1 cellular context compared by ENCODE assay signal in the genomic region with DNA sequence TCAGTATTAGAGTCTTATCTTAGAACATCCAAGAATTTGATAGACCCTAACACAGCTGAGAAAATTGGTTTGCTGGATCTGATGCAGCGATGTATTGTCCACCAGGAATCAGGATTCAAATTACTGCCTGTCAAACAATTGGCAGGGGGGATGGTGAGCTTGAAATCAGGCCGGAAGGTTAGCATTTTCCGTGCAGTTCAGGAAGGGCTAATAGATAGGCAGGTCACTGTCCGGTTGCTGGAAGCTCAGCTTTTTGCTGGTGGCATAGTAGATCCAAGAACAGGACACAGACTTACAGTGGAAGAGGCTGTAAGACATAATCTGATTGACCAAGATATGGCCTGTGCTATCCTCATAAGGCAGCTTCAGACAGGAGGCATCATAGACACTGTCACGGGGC.
TF ChIP-seq lines count a peak whose summit lies in the region.

No MANE protein-coding gene starts in this region.

TF ChIP-seq in HepG2, 621 proteins besides CTCF, POLR2A, EP300 and RAD21 (continued from another document):
- TF ChIP-seq, protein P1, sequence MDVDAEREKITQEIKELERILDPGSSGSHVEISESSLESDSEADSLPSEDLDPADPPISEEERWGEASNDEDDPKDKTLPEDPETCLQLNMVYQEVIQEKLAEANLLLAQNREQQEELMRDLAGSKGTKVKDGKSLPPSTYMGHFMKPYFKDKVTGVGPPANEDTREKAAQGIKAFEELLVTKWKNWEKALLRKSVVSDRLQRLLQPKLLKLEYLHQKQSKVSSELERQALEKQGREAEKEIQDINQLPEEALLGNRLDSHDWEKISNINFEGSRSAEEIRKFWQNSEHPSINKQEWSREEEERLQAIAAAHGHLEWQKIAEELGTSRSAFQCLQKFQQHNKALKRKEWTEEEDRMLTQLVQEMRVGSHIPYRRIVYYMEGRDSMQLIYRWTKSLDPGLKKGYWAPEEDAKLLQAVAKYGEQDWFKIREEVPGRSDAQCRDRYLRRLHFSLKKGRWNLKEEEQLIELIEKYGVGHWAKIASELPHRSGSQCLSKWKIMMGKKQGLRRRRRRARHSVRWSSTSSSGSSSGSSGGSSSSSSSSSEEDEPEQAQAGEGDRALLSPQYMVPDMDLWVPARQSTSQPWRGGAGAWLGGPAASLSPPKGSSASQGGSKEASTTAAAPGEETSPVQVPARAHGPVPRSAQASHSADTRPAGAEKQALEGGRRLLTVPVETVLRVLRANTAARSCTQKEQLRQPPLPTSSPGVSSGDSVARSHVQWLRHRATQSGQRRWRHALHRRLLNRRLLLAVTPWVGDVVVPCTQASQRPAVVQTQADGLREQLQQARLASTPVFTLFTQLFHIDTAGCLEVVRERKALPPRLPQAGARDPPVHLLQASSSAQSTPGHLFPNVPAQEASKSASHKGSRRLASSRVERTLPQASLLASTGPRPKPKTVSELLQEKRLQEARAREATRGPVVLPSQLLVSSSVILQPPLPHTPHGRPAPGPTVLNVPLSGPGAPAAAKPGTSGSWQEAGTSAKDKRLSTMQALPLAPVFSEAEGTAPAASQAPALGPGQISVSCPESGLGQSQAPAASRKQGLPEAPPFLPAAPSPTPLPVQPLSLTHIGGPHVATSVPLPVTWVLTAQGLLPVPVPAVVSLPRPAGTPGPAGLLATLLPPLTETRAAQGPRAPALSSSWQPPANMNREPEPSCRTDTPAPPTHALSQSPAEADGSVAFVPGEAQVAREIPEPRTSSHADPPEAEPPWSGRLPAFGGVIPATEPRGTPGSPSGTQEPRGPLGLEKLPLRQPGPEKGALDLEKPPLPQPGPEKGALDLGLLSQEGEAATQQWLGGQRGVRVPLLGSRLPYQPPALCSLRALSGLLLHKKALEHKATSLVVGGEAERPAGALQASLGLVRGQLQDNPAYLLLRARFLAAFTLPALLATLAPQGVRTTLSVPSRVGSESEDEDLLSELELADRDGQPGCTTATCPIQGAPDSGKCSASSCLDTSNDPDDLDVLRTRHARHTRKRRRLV (CRISPR knock-in tag; IDR thresholded peaks at IDR 0.05): no peak
- TF ChIP-seq SALL2 (CRISPR knock-in tag; IDR thresholded peaks at IDR 0.05) (no peak), ZNF225 (CRISPR knock-in tag; IDR thresholded peaks at IDR 0.05) (no peak), NCOA1 (CRISPR knock-in tag; IDR thresholded peaks at IDR 0.05) (no peak), ZEB1 (IDR thresholded peaks at IDR 0.05; ENCODE audit: insufficient replicate concordance, low read depth) (no peak), MED13 (CRISPR knock-in tag; IDR thresholded peaks at IDR 0.05) (no peak), AGO2 (optimal IDR thresholded peaks at IDR 0.05; ENCODE audit: low read depth, low read length) (no peak), SPEN (CRISPR knock-in tag; IDR thresholded peaks at IDR 0.05; ENCODE audit: low read depth) (no peak), CREM (IDR thresholded peaks at IDR 0.05) (no peak), CREM (CRISPR knock-in tag; IDR thresholded peaks at IDR 0.05) (no peak), ZNF713 (CRISPR knock-in tag; IDR thresholded peaks at IDR 0.05) (no peak)
- TF ChIP-seq, protein P2, sequence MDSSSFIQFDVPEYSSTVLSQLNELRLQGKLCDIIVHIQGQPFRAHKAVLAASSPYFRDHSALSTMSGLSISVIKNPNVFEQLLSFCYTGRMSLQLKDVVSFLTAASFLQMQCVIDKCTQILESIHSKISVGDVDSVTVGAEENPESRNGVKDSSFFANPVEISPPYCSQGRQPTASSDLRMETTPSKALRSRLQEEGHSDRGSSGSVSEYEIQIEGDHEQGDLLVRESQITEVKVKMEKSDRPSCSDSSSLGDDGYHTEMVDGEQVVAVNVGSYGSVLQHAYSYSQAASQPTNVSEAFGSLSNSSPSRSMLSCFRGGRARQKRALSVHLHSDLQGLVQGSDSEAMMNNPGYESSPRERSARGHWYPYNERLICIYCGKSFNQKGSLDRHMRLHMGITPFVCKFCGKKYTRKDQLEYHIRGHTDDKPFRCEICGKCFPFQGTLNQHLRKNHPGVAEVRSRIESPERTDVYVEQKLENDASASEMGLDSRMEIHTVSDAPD (CRISPR knock-in tag; IDR thresholded peaks at IDR 0.05): no peak
- TF ChIP-seq, protein P3, sequence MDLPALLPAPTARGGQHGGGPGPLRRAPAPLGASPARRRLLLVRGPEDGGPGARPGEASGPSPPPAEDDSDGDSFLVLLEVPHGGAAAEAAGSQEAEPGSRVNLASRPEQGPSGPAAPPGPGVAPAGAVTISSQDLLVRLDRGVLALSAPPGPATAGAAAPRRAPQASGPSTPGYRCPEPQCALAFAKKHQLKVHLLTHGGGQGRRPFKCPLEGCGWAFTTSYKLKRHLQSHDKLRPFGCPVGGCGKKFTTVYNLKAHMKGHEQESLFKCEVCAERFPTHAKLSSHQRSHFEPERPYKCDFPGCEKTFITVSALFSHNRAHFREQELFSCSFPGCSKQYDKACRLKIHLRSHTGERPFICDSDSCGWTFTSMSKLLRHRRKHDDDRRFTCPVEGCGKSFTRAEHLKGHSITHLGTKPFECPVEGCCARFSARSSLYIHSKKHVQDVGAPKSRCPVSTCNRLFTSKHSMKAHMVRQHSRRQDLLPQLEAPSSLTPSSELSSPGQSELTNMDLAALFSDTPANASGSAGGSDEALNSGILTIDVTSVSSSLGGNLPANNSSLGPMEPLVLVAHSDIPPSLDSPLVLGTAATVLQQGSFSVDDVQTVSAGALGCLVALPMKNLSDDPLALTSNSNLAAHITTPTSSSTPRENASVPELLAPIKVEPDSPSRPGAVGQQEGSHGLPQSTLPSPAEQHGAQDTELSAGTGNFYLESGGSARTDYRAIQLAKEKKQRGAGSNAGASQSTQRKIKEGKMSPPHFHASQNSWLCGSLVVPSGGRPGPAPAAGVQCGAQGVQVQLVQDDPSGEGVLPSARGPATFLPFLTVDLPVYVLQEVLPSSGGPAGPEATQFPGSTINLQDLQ (CRISPR knock-in tag; IDR thresholded peaks at IDR 0.05): no peak
